Comparison of ENCODE assay signal across 1 cellular context in the genomic region with DNA sequence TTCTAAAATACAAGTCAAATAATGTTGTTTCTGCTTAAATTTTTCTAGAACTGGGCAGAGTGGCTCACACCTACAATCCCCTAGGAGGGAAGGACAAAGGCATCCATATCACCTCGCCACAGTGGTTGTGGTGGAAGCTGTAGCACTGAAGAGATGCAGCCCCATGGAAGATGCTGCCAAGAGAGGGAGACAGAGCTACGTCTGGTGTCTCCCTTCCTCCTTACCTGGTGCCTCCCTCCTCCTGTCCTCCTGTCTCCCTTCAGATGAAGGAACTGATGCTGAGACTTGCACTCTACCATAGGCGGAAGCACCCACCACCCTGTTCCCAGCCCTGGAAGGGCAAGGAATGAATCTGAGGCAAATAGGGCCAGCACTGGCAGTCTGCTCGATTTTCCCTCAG.
TF ChIP-seq lines count a peak whose summit lies in the region.

No MANE protein-coding gene starts in this region.

TF ChIP-seq in A549, 52 proteins besides CTCF, POLR2A, EP300 and RAD21 (continued from another document):
- TF ChIP-seq, protein P1, sequence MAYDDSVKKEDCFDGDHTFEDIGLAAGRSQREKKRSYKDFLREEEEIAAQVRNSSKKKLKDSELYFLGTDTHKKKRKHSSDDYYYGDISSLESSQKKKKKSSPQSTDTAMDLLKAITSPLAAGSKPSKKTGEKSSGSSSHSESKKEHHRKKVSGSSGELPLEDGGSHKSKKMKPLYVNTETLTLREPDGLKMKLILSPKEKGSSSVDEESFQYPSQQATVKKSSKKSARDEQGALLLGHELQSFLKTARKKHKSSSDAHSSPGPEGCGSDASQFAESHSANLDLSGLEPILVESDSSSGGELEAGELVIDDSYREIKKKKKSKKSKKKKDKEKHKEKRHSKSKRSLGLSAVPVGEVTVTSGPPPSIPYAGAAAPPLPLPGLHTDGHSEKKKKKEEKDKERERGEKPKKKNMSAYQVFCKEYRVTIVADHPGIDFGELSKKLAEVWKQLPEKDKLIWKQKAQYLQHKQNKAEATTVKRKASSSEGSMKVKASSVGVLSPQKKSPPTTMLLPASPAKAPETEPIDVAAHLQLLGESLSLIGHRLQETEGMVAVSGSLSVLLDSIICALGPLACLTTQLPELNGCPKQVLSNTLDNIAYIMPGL (CRISPR knock-in tag; IDR thresholded peaks at IDR 0.05; ENCODE audit: borderline replicate concordance), result no peak
- no peak for TF ChIP-seq RCOR1 (IDR thresholded peaks at IDR 0.05; ENCODE audit: low read depth, low read length)
- no peak for TF ChIP-seq EHF (CRISPR knock-in tag; IDR thresholded peaks at IDR 0.05)
